ENCODE assay signal across 8 cellular contexts in the genomic region with DNA sequence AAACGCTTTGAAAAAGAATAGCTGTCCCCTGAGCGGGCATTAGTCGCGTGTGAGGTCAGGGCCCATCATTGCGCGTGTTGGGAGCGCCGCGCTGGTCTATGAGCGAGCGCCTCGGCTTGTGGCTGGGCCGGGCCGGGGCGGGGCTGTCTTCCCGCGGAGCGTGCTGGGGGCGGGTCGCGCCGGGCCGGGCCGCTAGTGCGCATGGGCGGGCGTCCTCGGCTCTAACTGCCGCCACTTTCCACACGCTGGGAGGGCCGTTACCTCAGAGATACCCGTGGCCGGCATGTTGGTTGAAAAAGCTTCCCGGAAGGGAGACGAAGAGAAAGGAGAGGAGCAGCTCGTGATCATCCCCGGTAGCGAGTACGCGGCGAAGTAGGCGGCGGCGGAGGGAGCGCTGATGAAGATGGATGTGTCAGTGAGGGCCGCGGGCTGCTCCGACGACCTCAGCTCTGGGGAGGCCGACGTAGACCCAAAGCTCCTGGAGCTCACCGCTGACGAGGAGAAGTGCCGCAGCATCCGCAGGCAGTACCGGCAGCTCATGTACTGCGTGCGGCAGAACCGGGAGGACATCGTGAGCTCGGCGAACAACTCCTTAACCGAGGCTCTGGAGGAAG.
DNase-seq lines count a peak whose midpoint lies in the region; ATAC-seq, FAIRE-seq and TF ChIP-seq lines count a peak whose summit lies in the region.

A gene (plus strand): TSS at position 202 of the 614 bp plus-strand sequence. CDS start 196 bp downstream, at position 398.

- H3K9ac ChIP-seq in iPS-15b (ENCODE audit: low read depth, low read length), result peak within 1 kb of the TSS; percentile 54

- FAIRE-seq in H54 (lab: Jason Lieb, UNC), result no peak

- H3K27ac ChIP-seq in brain microvascular endothelial cell, result peak within 1 kb of the TSS; percentile 35

- TF ChIP-seq POLR2A in H54 (IDR thresholded peaks at IDR 0.05; ENCODE audit: low read depth, low read length), result no peak

- no peaks in the 10 kb centered on the region for H3K9me3 ChIP-seq in iPS-15b (ENCODE audit: control insufficient read depth, insufficient read depth, low read length)

- in situ Hi-C loops in brain microvascular endothelial cell (cut with HindIII; ENCODE audit: low pct_ligation_motif_present, low sequenced_read_pairs), result no loop called here

- H3K4me3 ChIP-seq in WI38 (ENCODE audit: low read depth, low read length), result peak within 1 kb of the TSS; percentile 52
- peak within 1 kb of the TSS; percentile 50 for H3K4me3 ChIP-seq in brain microvascular endothelial cell (ENCODE audit: low read depth, low read length)
- peak within 1 kb of the TSS; percentile 77 for H3K4me3 ChIP-seq in iPS-15b (ENCODE audit: low read depth, low read length)
- H3K4me3 ChIP-seq in skeletal muscle cell (ENCODE audit: low read depth, low read length), result peak within 1 kb of the TSS; percentile 42

- H3K36me3 ChIP-seq in brain microvascular endothelial cell (replicated peaks) (peaks cover 11% of the 10 kb centered on the region), iPS-15b (ENCODE audit: control insufficient read depth, insufficient read depth, low read length) (peaks cover 4% of the 10 kb centered on the region)

- DNase-seq in brain microvascular endothelial cell (peak; percentile 77), skeletal muscle cell (ENCODE audit: low read depth) (peak; percentile 48), H54 (ENCODE audit: insufficient read length, low spot score) (no peak), HuH-7 (ENCODE audit: low spot score) (no peak)

- peaks cover 3% of the 10 kb centered on the region for H3K4me1 ChIP-seq in iPS-15b (ENCODE audit: control insufficient read depth, insufficient read depth, low read length)

- TF ChIP-seq CTCF in WI38 (IDR thresholded peaks at IDR 0.05; ENCODE audit: low read depth, low read length) (no peak), brain microvascular endothelial cell (IDR thresholded peaks at IDR 0.05; ENCODE audit: low read depth, low read length, missing control alignments) (no peak)

- H3K27me3 ChIP-seq in brain microvascular endothelial cell (replicated peaks), result no peaks in the 10 kb centered on the region
- no peaks in the 10 kb centered on the region for H3K27me3 ChIP-seq in iPS-15b (ENCODE audit: control insufficient read depth, insufficient read depth, low read length)

- ATAC-seq in GM18498 (IDR thresholded peaks at IDR 0.05; ENCODE audit: unreplicated experiment) (peak; percentile 92), HG02885 (IDR thresholded peaks at IDR 0.05; ENCODE audit: poor library complexity, unreplicated experiment) (peak; percentile 97)

Comparison
In these comparisons a context has a peak if more than half of its experiments do, and no peak if none do; other contexts are left out.
1. DNase-seq: peak in brain microvascular endothelial cell (single experiment) and skeletal muscle cell (single experiment); none in H54 (single experiment) and HuH-7 (single experiment).
2. Peak in every context shown above with its lines, with median percentiles within 50 percentile points of each other: H3K4me3 ChIP-seq.